1 cellular context compared by ENCODE assay signal in the genomic region with DNA sequence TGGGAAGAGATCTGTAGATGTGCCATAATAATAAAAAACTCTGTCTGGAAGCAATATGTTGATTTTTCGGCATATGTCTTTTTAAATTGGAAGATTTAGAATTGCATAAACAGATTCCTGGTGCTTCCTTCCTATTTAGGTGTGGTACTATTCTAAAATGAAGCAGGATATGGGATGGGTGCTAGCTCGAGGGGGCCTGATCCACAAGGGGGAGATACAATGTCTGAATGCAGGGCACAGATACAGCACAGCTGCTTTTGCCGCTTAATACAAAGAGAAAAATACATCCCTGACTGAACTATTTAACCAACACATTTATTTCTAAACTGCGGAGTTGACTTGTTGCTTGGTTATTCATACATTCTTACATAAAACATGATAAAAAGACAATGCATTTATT.
TF ChIP-seq lines count a peak whose summit lies in the region.

No MANE protein-coding gene starts in this region.

TF ChIP-seq in GM23338, 12 proteins besides CTCF, POLR2A, EP300 and RAD21 (continued from another document):
- TF ChIP-seq EZH2phosphoT487 (IDR thresholded peaks at IDR 0.05; ENCODE audit: unreplicated experiment) = no peak
- TF ChIP-seq POLR2AphosphoS5 (IDR thresholded peaks at IDR 0.05; ENCODE audit: low read depth) = no peak
